Comparison of ENCODE assay signal across 1 cellular context in the genomic region with DNA sequence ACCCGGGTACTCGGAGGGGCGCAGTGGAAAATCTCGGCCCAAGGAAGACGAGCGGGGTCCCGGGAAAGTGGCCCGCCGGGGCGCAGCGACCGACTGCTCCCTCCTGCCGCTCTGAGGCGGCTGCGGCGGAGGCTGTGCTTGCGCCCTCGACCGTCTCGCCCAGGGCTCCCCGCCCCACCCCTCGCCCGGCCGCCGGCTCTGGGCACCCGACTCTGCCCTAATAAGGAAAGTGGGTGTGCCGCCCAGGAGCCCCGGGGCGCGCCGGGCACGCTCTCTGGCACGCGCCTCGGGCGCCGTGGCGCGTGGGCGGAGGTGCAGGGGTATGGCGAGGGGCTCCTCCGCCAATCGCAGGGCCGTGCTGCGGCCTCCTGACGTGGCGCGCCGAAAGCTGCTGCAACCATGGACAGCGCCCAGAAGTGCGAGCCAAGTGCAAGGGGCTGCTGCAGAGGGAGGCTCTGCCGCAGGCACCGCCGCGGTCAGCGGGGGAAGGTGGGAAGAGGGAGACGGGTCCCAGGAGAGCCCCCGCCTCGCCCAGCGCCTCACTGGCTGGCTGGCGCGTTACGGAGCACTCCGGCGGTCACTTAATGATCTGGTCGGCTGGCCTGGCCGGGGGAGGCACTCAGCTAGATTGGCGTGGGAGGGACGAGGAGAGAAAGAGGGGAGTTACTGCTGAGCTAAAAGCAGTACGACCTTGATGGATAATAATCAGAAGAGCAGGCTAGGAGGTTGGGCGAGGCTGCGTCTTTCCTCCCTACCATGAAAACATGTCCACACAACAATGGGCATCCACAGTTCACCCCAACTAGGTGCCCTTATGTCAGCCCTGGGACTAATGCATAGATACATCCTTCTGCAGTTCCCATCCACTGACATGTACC.
TF ChIP-seq lines count a peak whose summit lies in the region.

A gene with protein sequence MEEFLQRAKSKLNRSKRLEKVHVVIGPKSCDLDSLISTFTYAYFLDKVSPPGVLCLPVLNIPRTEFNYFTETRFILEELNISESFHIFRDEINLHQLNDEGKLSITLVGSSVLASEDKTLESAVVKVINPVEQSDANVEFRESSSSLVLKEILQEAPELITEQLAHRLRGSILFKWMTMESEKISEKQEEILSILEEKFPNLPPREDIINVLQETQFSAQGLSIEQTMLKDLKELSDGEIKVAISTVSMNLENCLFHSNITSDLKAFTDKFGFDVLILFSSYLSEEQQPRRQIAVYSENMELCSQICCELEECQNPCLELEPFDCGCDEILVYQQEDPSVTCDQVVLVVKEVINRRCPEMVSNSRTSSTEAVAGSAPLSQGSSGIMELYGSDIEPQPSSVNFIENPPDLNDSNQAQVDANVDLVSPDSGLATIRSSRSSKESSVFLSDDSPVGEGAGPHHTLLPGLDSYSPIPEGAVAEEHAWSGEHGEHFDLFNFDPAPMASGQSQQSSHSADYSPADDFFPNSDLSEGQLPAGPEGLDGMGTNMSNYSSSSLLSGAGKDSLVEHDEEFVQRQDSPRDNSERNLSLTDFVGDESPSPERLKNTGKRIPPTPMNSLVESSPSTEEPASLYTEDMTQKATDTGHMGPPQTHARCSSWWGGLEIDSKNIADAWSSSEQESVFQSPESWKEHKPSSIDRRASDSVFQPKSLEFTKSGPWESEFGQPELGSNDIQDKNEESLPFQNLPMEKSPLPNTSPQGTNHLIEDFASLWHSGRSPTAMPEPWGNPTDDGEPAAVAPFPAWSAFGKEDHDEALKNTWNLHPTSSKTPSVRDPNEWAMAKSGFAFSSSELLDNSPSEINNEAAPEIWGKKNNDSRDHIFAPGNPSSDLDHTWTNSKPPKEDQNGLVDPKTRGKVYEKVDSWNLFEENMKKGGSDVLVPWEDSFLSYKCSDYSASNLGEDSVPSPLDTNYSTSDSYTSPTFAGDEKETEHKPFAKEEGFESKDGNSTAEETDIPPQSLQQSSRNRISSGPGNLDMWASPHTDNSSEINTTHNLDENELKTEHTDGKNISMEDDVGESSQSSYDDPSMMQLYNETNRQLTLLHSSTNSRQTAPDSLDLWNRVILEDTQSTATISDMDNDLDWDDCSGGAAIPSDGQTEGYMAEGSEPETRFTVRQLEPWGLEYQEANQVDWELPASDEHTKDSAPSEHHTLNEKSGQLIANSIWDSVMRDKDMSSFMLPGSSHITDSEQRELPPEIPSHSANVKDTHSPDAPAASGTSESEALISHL (N-terminal part only) (minus strand): TSS at position 131 of the 878 bp plus-strand sequence. CDS start 151 bp downstream, outside the sequence.

TF ChIP-seq in HEK293, 187 proteins besides CTCF, POLR2A, EP300 and RAD21 (continued from another document):
- TF ChIP-seq ZNF341 (tag by site-specific recombination; IDR thresholded peaks at IDR 0.05; ENCODE audit: low read depth) (peak; percentile 79), ZNF146 (tag by site-specific recombination; IDR thresholded peaks at IDR 0.05) (0 out of 2 replicates have a peak, but pooled peaks have one; percentile 8), ZNF561 (tag by site-specific recombination; IDR thresholded peaks at IDR 0.05; ENCODE audit: borderline replicate concordance) (peak; percentile 68; the same call in 1 of the 2 replicates), ZNF274 (IDR thresholded peaks at IDR 0.05; ENCODE audit: low read length) (no peak), ZNF274 (tag by site-specific recombination; IDR thresholded peaks at IDR 0.05; ENCODE audit: borderline replicate concordance) (no peak), ZSCAN30 (tag by site-specific recombination; IDR thresholded peaks at IDR 0.05) (peak; percentile 90), OSR2 (tag by site-specific recombination; IDR thresholded peaks at IDR 0.05) (peak; percentile 92), ZBTB8A (tag by site-specific recombination; IDR thresholded peaks at IDR 0.05) (peak; percentile 97), KLF8 (tag by site-specific recombination; IDR thresholded peaks at IDR 0.05) (peak; percentile 59; the same call in 1 of the 2 replicates)
- TF ChIP-seq, protein P1, sequence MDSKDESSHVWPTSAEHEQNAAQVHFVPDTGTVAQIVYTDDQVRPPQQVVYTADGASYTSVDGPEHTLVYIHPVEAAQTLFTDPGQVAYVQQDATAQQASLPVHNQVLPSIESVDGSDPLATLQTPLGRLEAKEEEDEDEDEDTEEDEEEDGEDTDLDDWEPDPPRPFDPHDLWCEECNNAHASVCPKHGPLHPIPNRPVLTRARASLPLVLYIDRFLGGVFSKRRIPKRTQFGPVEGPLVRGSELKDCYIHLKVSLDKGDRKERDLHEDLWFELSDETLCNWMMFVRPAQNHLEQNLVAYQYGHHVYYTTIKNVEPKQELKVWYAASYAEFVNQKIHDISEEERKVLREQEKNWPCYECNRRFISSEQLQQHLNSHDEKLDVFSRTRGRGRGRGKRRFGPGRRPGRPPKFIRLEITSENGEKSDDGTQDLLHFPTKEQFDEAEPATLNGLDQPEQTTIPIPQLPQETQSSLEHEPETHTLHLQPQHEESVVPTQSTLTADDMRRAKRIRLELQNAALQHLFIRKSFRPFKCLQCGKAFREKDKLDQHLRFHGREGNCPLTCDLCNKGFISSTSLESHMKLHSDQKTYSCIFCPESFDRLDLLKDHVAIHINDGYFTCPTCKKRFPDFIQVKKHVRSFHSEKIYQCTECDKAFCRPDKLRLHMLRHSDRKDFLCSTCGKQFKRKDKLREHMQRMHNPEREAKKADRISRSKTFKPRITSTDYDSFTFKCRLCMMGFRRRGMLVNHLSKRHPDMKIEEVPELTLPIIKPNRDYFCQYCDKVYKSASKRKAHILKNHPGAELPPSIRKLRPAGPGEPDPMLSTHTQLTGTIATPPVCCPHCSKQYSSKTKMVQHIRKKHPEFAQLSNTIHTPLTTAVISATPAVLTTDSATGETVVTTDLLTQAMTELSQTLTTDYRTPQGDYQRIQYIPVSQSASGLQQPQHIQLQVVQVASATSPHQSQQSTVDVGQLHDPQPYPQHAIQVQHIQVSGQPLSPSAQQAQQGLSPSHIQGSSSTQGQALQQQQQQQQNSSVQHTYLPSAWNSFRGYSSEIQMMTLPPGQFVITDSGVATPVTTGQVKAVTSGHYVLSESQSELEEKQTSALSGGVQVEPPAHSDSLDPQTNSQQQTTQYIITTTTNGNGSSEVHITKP (tag by site-specific recombination; IDR thresholded peaks at IDR 0.05), result 0 out of 2 replicates have a peak, but pooled peaks have one; percentile 26
- TF ChIP-seq, protein P2, sequence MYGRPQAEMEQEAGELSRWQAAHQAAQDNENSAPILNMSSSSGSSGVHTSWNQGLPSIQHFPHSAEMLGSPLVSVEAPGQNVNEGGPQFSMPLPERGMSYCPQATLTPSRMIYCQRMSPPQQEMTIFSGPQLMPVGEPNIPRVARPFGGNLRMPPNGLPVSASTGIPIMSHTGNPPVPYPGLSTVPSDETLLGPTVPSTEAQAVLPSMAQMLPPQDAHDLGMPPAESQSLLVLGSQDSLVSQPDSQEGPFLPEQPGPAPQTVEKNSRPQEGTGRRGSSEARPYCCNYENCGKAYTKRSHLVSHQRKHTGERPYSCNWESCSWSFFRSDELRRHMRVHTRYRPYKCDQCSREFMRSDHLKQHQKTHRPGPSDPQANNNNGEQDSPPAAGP (tag by site-specific recombination; IDR thresholded peaks at IDR 0.05), result peak; percentile 92
- TF ChIP-seq, protein P3, sequence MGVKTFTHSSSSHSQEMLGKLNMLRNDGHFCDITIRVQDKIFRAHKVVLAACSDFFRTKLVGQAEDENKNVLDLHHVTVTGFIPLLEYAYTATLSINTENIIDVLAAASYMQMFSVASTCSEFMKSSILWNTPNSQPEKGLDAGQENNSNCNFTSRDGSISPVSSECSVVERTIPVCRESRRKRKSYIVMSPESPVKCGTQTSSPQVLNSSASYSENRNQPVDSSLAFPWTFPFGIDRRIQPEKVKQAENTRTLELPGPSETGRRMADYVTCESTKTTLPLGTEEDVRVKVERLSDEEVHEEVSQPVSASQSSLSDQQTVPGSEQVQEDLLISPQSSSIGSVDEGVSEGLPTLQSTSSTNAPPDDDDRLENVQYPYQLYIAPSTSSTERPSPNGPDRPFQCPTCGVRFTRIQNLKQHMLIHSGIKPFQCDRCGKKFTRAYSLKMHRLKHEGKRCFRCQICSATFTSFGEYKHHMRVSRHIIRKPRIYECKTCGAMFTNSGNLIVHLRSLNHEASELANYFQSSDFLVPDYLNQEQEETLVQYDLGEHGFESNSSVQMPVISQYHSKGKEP (tag by site-specific recombination; IDR thresholded peaks at IDR 0.05), result peak; percentile 85
